Comparison of ENCODE assay signal across 17 cellular contexts in genomic region chr13:113859311-113860050, GRCh38. TPM values are rescaled to one million over a fixed set of nuclear protein-coding genes. Genes with fewer than 3 reads are reported as not detected.
DNase-seq lines count a peak whose midpoint lies in the region; ATAC-seq and TF ChIP-seq lines count a peak whose summit lies in the region.
"Had no signal": no experiment of that assay in that cellular context is flagged by ENCODE, and none has a peak within 500 bp of the region (broad histone marks: within the 10 kb centered on the region; RNA-seq: fewer than 3 reads in every experiment).

No MANE protein-coding gene starts in this region.

- intact Hi-C loops in esophagus muscularis mucosa (cut with DNase I) (no loop called here), left colon (cut with DNase I, micrococcal nuclease) (no loop called here)

- no peak for TF ChIP-seq POLR2A in esophagus muscularis mucosa (IDR thresholded peaks at IDR 0.05; ENCODE audit: low read depth)

- no peak overlapping the region for H2AFZ ChIP-seq in MM.1S (ENCODE audit: low read length)
- H2AFZ ChIP-seq in neural progenitor cell (replicated peaks), result no peak overlapping the region
- H2AFZ ChIP-seq: PC-9 had no signal

- H3F3A ChIP-seq in MM.1S (ENCODE audit: insufficient read depth, low read length) (peaks cover 91% of the 10 kb centered on the region), neural progenitor cell (ENCODE audit: low read depth) (peaks cover 74% of the 10 kb centered on the region)

- H3K4me2 ChIP-seq in MM.1S (ENCODE audit: low read depth, low read length), result peak overlapping the region; percentile 96
- peak overlapping the region; percentile 62 for H3K4me2 ChIP-seq in neural progenitor cell
- H3K4me2 ChIP-seq: KMS-11, PC-9 had no signal

- ATAC-seq in omental fat pad (ENCODE audit: low FRiP score), result no peak
- no peak for ATAC-seq in left colon
- ATAC-seq: activated naive CD8-positive, alpha-beta T cell treated with anti-CD3 and anti-CD28 coated beads, Interleukin-2, amount 50 U/mL, for 24 hours; heart right ventricle had no signal

- peaks cover 27% of the 10 kb centered on the region for H3K27me3 Mint-ChIP-seq in neural progenitor cell (ENCODE audit: insufficient read depth, low read depth)

- peaks cover 3% of the 10 kb centered on the region for H3K9me3 Mint-ChIP-seq in neural progenitor cell

- H3K36me3 ChIP-seq in MM.1S (replicated peaks; ENCODE audit: insufficient read depth, low read length) (no peaks in the 10 kb centered on the region; the same call in 1 of the 2 replicates), esophagus muscularis mucosa (peaks cover 0 to 11% (median 4%) of the 10 kb centered on the region in 4 donors), neural progenitor cell (no peaks in the 10 kb centered on the region)

- peaks cover 63% of the 10 kb centered on the region for H3K4me1 Mint-ChIP-seq in neural progenitor cell

- H4K20me1 ChIP-seq in MM.1S (ENCODE audit: insufficient read depth, low read length) (0 out of 2 replicates have a peak, but pooled peaks cover 1% of the 10 kb centered on the region), neural progenitor cell (ENCODE audit: low read depth) (peaks cover 9% of the 10 kb centered on the region)

- peaks cover 67% of the 10 kb centered on the region for H3K4me1 ChIP-seq in MM.1S (ENCODE audit: low read length)
- H3K4me1 ChIP-seq in esophagus muscularis mucosa, result peaks cover 65 to 87% (median 82%) of the 10 kb centered on the region in 4 donors
- H3K4me1 ChIP-seq in neural progenitor cell, result peaks cover 60% of the 10 kb centered on the region

- peak overlapping the region; percentile 42 for H3K4me3 Mint-ChIP-seq in neural progenitor cell

- TF ChIP-seq CTCF in MM.1S (IDR thresholded peaks at IDR 0.05; ENCODE audit: low read length) (no peak), esophagus muscularis mucosa (IDR thresholded peaks at IDR 0.05) (no peak), neural progenitor cell (IDR thresholded peaks at IDR 0.05) (no peak), omental fat pad (IDR thresholded peaks at IDR 0.05) (no peak)

- peaks cover 97% of the 10 kb centered on the region for H3K79me2 ChIP-seq in MM.1S (ENCODE audit: low read length)
- peaks cover 35% of the 10 kb centered on the region for H3K79me2 ChIP-seq in neural progenitor cell (ENCODE audit: low read depth)

- H3K4me3 ChIP-seq in MM.1S (ENCODE audit: low read length) (peak overlapping the region; percentile 85), esophagus muscularis mucosa (no peak overlapping the region), neural progenitor cell (no peak overlapping the region)
- H3K4me3 ChIP-seq: heart right ventricle, PC-9, smooth muscle cell had no signal

- peak overlapping the region; percentile 81 for H3K27ac Mint-ChIP-seq in neural progenitor cell
- H3K27ac Mint-ChIP-seq: activated naive CD8-positive, alpha-beta T cell treated with anti-CD3 and anti-CD28 coated beads, Interleukin-2, amount 50 U/mL, for 24 hours had no signal

- no peaks in the 10 kb centered on the region for H3K9me2 ChIP-seq in MM.1S (replicated peaks; ENCODE audit: insufficient read depth, low read length)

- H3K27ac ChIP-seq in MM.1S (ENCODE audit: low read length) (peak overlapping the region; percentile 98), esophagus muscularis mucosa (replicated peaks in 1 of 4) (peak overlapping the region; percentile 96 to 99 (median 98)), neural progenitor cell (peak overlapping the region; percentile 79)
- H3K27ac ChIP-seq: KMS-11, PC-9 had no signal

- WGBS in esophagus muscularis mucosa, result 82% methylated on average over 4 of the region's 4 CpGs

- H3K27me3 ChIP-seq in MM.1S (replicated peaks; ENCODE audit: insufficient read depth, low read length) (no peaks in the 10 kb centered on the region), esophagus muscularis mucosa (no peaks in the 10 kb centered on the region), neural progenitor cell (peaks cover 21% of the 10 kb centered on the region)

- peaks cover 6% of the 10 kb centered on the region for H3K36me3 Mint-ChIP-seq in neural progenitor cell

- H3K9me3 ChIP-seq in MM.1S (replicated peaks; ENCODE audit: insufficient read depth, low read length) (no peaks in the 10 kb centered on the region), esophagus muscularis mucosa (no peaks in the 10 kb centered on the region), neural progenitor cell (ENCODE audit: low read depth) (no peaks in the 10 kb centered on the region)
- H3K9me3 ChIP-seq: heart right ventricle had no signal

- TF ChIP-seq EP300 in esophagus muscularis mucosa (IDR thresholded peaks at IDR 0.05), result no peak

- DNase-seq in D341Med (ENCODE audit: low spot score), result peak; percentile 12
- DNase-seq in MM.1S, result peak; percentile 28
- no peak for DNase-seq in esophagus muscularis mucosa (ENCODE audit: extremely low spot score)
- DNase-seq in neural progenitor cell (ENCODE audit: low spot score), result no peak
- DNase-seq in NCI-H1694 treated with DMSO at 0.1 percent for 48 hours (lab: John Stamatoyannopoulos, UW), result no peak
- no peak for DNase-seq in omental fat pad (ENCODE audit: low spot score)
- DNase-seq in left colon, result no peak
- DNase-seq in GM19240 (ENCODE audit: insufficient read length, low spot score), result no peak
- DNase-seq: activated naive CD8-positive, alpha-beta T cell treated with anti-CD3 and anti-CD28 coated beads, Interleukin-2, amount 50 U/mL, for 24 hours; erythroblast; NCI-H1436; NCI-H510A treated with DMSO at 0.1 percent for 48 hours; nucleus accumbens; PC-9 had no signal

- peak overlapping the region; percentile 98; the same call in 1 of the 2 replicates for H3K9ac ChIP-seq in MM.1S (ENCODE audit: low read length)
- no peak overlapping the region for H3K9ac ChIP-seq in neural progenitor cell
- H3K9ac ChIP-seq: KMS-11 had no signal

RNA-seq across cellular contexts. Expression of gene GAS6, which starts 4.4 kb away (rescaled TPM):
- 100 to 1,000 TPM; 241 to 459 (median 346) TPM for total RNA-seq in esophagus muscularis mucosa
- total RNA-seq in neural progenitor cell (ENCODE audit: low replicate concordance), result 12.8 and 31.7 TPM in 2 replicates
- 100 to 1,000 TPM; 129 to 207 (median 164) TPM for total RNA-seq in omental fat pad
- total RNA-seq in left colon, result 100 to 1,000 TPM; 125 to 185 TPM

Comparison
In these comparisons a context has a peak if more than half of its experiments do, and no peak if none do; other contexts are left out.
1. DNase-seq: peak in D341Med (single experiment) and MM.1S (single experiment); none in esophagus muscularis mucosa (single experiment), neural progenitor cell (single experiment), NCI-H1694 treated with DMSO at 0.1 percent for 48 hours (single experiment), omental fat pad (single experiment), left colon (0 of 2) and GM19240 (single experiment).
2. Peak in every context shown above with its lines, with median percentiles within 50 percentile points of each other: H3K27ac ChIP-seq.